ENCODE assay signal across 7 cellular contexts in genomic region chr2:237154050-237154638, GRCh38.
A peak's percentile ranks its signal among the peaks of the same experiment; 100 is the strongest.
DNase-seq lines count a peak whose midpoint lies in the region; ATAC-seq and TF ChIP-seq lines count a peak whose summit lies in the region.

No MANE protein-coding gene starts in this region.

- H3K36me3 ChIP-seq in breast epithelium (no peaks in the 10 kb centered on the region), upper lobe of left lung (no peaks in the 10 kb centered on the region)

- H3K9me3 ChIP-seq in breast epithelium (no peaks in the 10 kb centered on the region), upper lobe of left lung (no peaks in the 10 kb centered on the region)

- no peaks in the 10 kb centered on the region for H3K4me1 ChIP-seq in breast epithelium
- peaks cover 0 to 4% (median 0%) of the 10 kb centered on the region in 4 donors for H3K4me1 ChIP-seq in upper lobe of left lung

- H3K27ac ChIP-seq in breast epithelium (peak overlapping the region in 1 of 2 donors; percentile 30), upper lobe of left lung (no peak overlapping the region)

- no peak for ATAC-seq in upper lobe of left lung (ENCODE audit: low FRiP score in 2 of 2)

- 37 to 50% methylated on average over 7 of the region's 7 CpGs for WGBS in upper lobe of left lung, 2 donors

- no peak for TF ChIP-seq EP300 in upper lobe of left lung (IDR thresholded peaks at IDR 0.05)

- intact Hi-C loops in breast epithelium (cut with DNase I; ENCODE audit: low total_unique reads), result no loop called here

- DNase-seq in GM10266 (ENCODE audit: extremely low spot score) (peak; percentile 66), Kasumi-1 (lab: John Stamatoyannopoulos, UW) (peak; percentile 3 to 25), T-helper 9 cell (peak; percentile 18), breast epithelium (ENCODE audit: low spot score in 2 of 2) (no peak), medulla oblongata (ENCODE audit: extremely low spot score) (peak; percentile 12), upper lobe of left lung (no peak), GF-D8 (lab: John Stamatoyannopoulos, UW) (no peak)

- TF ChIP-seq POLR2A in breast epithelium (IDR thresholded peaks at IDR 0.05) (no peak), upper lobe of left lung (IDR thresholded peaks at IDR 0.05) (no peak)

- TF ChIP-seq CTCF in GM10266 (IDR thresholded peaks at IDR 0.05; ENCODE audit: control insufficient read depth, insufficient read depth, low read depth, missing control alignments) (peak; percentile 68), breast epithelium (IDR thresholded peaks at IDR 0.05) (peak in 2 of 3 donors; percentile 43), upper lobe of left lung (IDR thresholded peaks at IDR 0.05) (peak; percentile 30 to 63 (median 40))

- H3K4me3 ChIP-seq in breast epithelium (no peak overlapping the region), upper lobe of left lung (no peak overlapping the region)

- H3K27me3 ChIP-seq in breast epithelium (no peaks in the 10 kb centered on the region), upper lobe of left lung (no peaks in the 10 kb centered on the region)

Comparison
In these comparisons a context has a peak if more than half of its experiments do, and no peak if none do; other contexts are left out.
1. DNase-seq: peak in GM10266 (single experiment), Kasumi-1 (2 of 2), T-helper 9 cell (single experiment) and medulla oblongata (single experiment); none in breast epithelium (0 of 2), upper lobe of left lung (0 of 2) and GF-D8 (single experiment).
2. Peak in every context shown above with its lines, with median percentiles within 50 percentile points of each other: CTCF ChIP-seq.